In genomic region chr2:218323526-218324472, GRCh38 we compare ENCODE assay signal across 8 cellular contexts. TPM values are rescaled to one million over a fixed set of nuclear protein-coding genes. Genes with fewer than 3 reads are reported as not detected.
DNase-seq lines count a peak whose midpoint lies in the region; ATAC-seq and TF ChIP-seq lines count a peak whose summit lies in the region.

No MANE protein-coding gene starts in this region.

- H3K27me3 ChIP-seq in Peyer's patch: no peaks in the 10 kb centered on the region

- no peaks in the 10 kb centered on the region for H3K36me3 ChIP-seq in Peyer's patch
- H3K36me3 ChIP-seq in urinary bladder (ENCODE audit: insufficient read depth): no peaks in the 10 kb centered on the region

- H3K27ac ChIP-seq in Peyer's patch (peak overlapping the region; percentile 66 to 97 (median 80)), urinary bladder (ENCODE audit: low read depth) (peak overlapping the region; percentile 76)

- peaks cover 4% of the 10 kb centered on the region for H3K27me3 Mint-ChIP-seq in activated naive CD4-positive, alpha-beta T cell treated with anti-CD3 and anti-CD28 coated beads for 36 hours (ENCODE audit: low read depth)

- H3K4me1 ChIP-seq in Peyer's patch (peaks cover 0 to 39% (median 5%) of the 10 kb centered on the region in 4 donors), urinary bladder (ENCODE audit: insufficient read depth) (no peaks in the 10 kb centered on the region)

- no peaks in the 10 kb centered on the region for H3K9me3 ChIP-seq in Peyer's patch

- no peak overlapping the region for H3K27ac Mint-ChIP-seq in activated naive CD4-positive, alpha-beta T cell treated with anti-CD3 and anti-CD28 coated beads for 36 hours

- H3K9me3 Mint-ChIP-seq in activated naive CD4-positive, alpha-beta T cell treated with anti-CD3 and anti-CD28 coated beads for 36 hours: no peaks in the 10 kb centered on the region

- CTCF ChIA-PET in activated naive CD4-positive, alpha-beta T cell treated with anti-CD3 and anti-CD28 coated beads for 36 hours (lab: Charles Lee): interaction anchor here (1.2 to 1.7 kb wide), 2 partner anchors 22 to 32 kb away, joined by 3 to 5 read pairs; no protein-coding TSS in a partner anchor

- H3K4me1 Mint-ChIP-seq in activated naive CD4-positive, alpha-beta T cell treated with anti-CD3 and anti-CD28 coated beads for 36 hours (ENCODE audit: low read depth): peaks cover 39% of the 10 kb centered on the region

- peak overlapping the region; percentile 78 for H3K4me3 Mint-ChIP-seq in activated naive CD4-positive, alpha-beta T cell treated with anti-CD3 and anti-CD28 coated beads for 36 hours

- H3K4me3 ChIP-seq in Peyer's patch (peak overlapping the region; percentile 58 to 93 (median 70)), urinary bladder (ENCODE audit: low read depth, low read length) (peak overlapping the region; percentile 58)

- intact Hi-C loops in activated naive CD4-positive, alpha-beta T cell treated with anti-CD3 and anti-CD28 coated beads for 36 hours (cut with micrococcal nuclease): no loop called here

- 10% methylated on average over 24 of the region's 24 CpGs for WGBS in urinary bladder

- no peaks in the 10 kb centered on the region for H3K36me3 Mint-ChIP-seq in activated naive CD4-positive, alpha-beta T cell treated with anti-CD3 and anti-CD28 coated beads for 36 hours (ENCODE audit: low read depth)

- no peak for TF ChIP-seq CTCF in Peyer's patch (IDR thresholded peaks at IDR 0.05)

- DNase-seq in activated naive CD4-positive, alpha-beta T cell treated with anti-CD3 and anti-CD28 coated beads for 36 hours: no peak
- no peak for DNase-seq in activated naive CD4-positive, alpha-beta T cell (lab: John Stamatoyannopoulos, UW)
- DNase-seq in Peyer's patch (peak in 1 of 3 donors; percentile 55), dermis blood vessel endothelial cell (peak; percentile 62), medulla oblongata (ENCODE audit: extremely low spot score) (peak; percentile 19), SKM-1 (lab: John Stamatoyannopoulos, UW; ENCODE audit: unreplicated experiment) (no peak)

- no peak for ATAC-seq in HG02981 (IDR thresholded peaks at IDR 0.05; ENCODE audit: unreplicated experiment)

- TF ChIP-seq POLR2A in Peyer's patch (IDR thresholded peaks at IDR 0.05): no peak

RNA-seq across cellular contexts. Expression of gene TMBIM1, which starts 31.5 kb away (rescaled TPM):
- 10 to 100 TPM; 43.1 to 43.4 TPM for total RNA-seq in activated naive CD4-positive, alpha-beta T cell treated with anti-CD3 and anti-CD28 coated beads for 36 hours
- total RNA-seq in Peyer's patch (100 to 1,000 TPM in 3 of 4 donors, 10 to 100 TPM in 1; 97.4 to 431 (median 280) TPM), dermis blood vessel endothelial cell (134 and 157 TPM in 2 replicates), urinary bladder (127 TPM)
- 180 TPM for polyA plus RNA-seq in urinary bladder

RNA-seq across cellular contexts. Expression of gene CATIP, which starts 32.9 kb away (rescaled TPM):
- total RNA-seq in activated naive CD4-positive, alpha-beta T cell treated with anti-CD3 and anti-CD28 coated beads for 36 hours: not detected
- total RNA-seq in Peyer's patch (not detected), dermis blood vessel endothelial cell (0.17 TPM in 1 of 2 replicates, not detected in the other), urinary bladder (not detected)
- not detected for polyA plus RNA-seq in urinary bladder

RNA-seq across cellular contexts. Expression of gene PNKD, which starts 53.5 kb away (rescaled TPM):
- total RNA-seq in activated naive CD4-positive, alpha-beta T cell treated with anti-CD3 and anti-CD28 coated beads for 36 hours: 10 to 100 TPM; 20.4 to 21.4 TPM
- total RNA-seq in Peyer's patch (100 to 1,000 TPM in 1 of 4 donors, 10 to 100 TPM in 3; 63.9 to 690 (median 70.4) TPM), dermis blood vessel endothelial cell (26.5 and 50.2 TPM in 2 replicates), urinary bladder (24.6 TPM)
- 92.7 TPM for polyA plus RNA-seq in urinary bladder

RNA-seq across cellular contexts. Expression of gene AAMP, which starts 53.9 kb away (rescaled TPM):
- total RNA-seq in activated naive CD4-positive, alpha-beta T cell treated with anti-CD3 and anti-CD28 coated beads for 36 hours: 10 to 100 TPM; 58.7 to 59.4 TPM
- total RNA-seq in Peyer's patch (100 to 1,000 TPM in 3 of 4 donors, 10 to 100 TPM in 1; 91.8 to 151 (median 115) TPM), dermis blood vessel endothelial cell (162 and 185 TPM in 2 replicates), urinary bladder (75.9 TPM)
- polyA plus RNA-seq in urinary bladder: 139 TPM

RNA-seq across cellular contexts. Expression of gene SLC11A1, which starts 58.3 kb away (rescaled TPM):
- not detected for total RNA-seq in activated naive CD4-positive, alpha-beta T cell treated with anti-CD3 and anti-CD28 coated beads for 36 hours
- total RNA-seq in Peyer's patch (10 to 100 TPM in 2 of 4 donors, 1 to 10 TPM in 2; 2.8 to 21.5 (median 8.6) TPM), dermis blood vessel endothelial cell (under 0.01 and 0.05 TPM in 2 replicates), urinary bladder (1.7 TPM)
- 19.7 TPM for polyA plus RNA-seq in urinary bladder

Comparison
In these comparisons a context has a peak if more than half of its experiments do, and no peak if none do; other contexts are left out.
1. DNase-seq: peak in dermis blood vessel endothelial cell (single experiment) and medulla oblongata (single experiment); none in activated naive CD4-positive, alpha-beta T cell treated with anti-CD3 and anti-CD28 coated beads for 36 hours (single experiment), activated naive CD4-positive, alpha-beta T cell (0 of 4) and SKM-1 (single experiment).